ENCODE assay signal across 18 cellular contexts in genomic region chr1:168361252-168361651, GRCh38.
DNase-seq lines count a peak whose midpoint lies in the region; ATAC-seq lines count a peak whose summit lies in the region.
"Had no signal": no experiment of that assay in that cellular context is flagged by ENCODE, and none has a peak within 500 bp of the region (broad histone marks: within the 10 kb centered on the region; RNA-seq: fewer than 3 reads in every experiment).

No MANE protein-coding gene starts in this region.

- peak overlapping the region; percentile 41 for H3K27ac Mint-ChIP-seq in activated CD8-positive, alpha-beta memory T cell treated with anti-CD3 and anti-CD28 coated beads, Interleukin-2, amount 10 ng/mL, durations not matched to agents 7 days and 5 days
- peak overlapping the region; percentile 1 to 64 for H3K27ac Mint-ChIP-seq in T-cell
- H3K27ac Mint-ChIP-seq in effector memory CD8-positive, alpha-beta T cell: peak overlapping the region; percentile 51 to 94
- H3K27ac Mint-ChIP-seq in natural killer cell treated with Interleukin-12 subunit alpha and Interleukin-12 subunit beta and Interleukin-15 and Interleukin-18, amount 100 ng/mL, for 72 hours: peak overlapping the region; percentile 86 to 87

- ATAC-seq in activated CD8-positive, alpha-beta memory T cell treated with anti-CD3 and anti-CD28 coated beads, Interleukin-2, amount 10 ng/mL, durations not matched to agents 7 days and 5 days: no peak
- ATAC-seq in T-cell (replicated peaks in 1 of 4) (no peak), GM18502 (IDR thresholded peaks at IDR 0.05; ENCODE audit: poor library complexity, unreplicated experiment) (no peak), GM21619 (IDR thresholded peaks at IDR 0.05; ENCODE audit: unreplicated experiment) (no peak)
- ATAC-seq in effector memory CD8-positive, alpha-beta T cell (replicated peaks): no peak
- peak; percentile 34 to 53 for ATAC-seq in natural killer cell treated with Interleukin-12 subunit alpha and Interleukin-12 subunit beta and Interleukin-15 and Interleukin-18, amount 100 ng/mL, for 72 hours
- ATAC-seq: HCT116 had no signal

- DNase-seq in activated CD8-positive, alpha-beta memory T cell treated with anti-CD3 and anti-CD28 coated beads, Interleukin-2, amount 10 ng/mL, durations not matched to agents 7 days and 5 days: peak; percentile 57
- DNase-seq in activated CD8-positive, alpha-beta memory T cell treated with anti-CD3 and anti-CD28 coated beads, Interleukin-2, amount 50 U/mL, for 4 hours: no peak
- no peak for DNase-seq in T-cell
- DNase-seq in effector memory CD8-positive, alpha-beta T cell: no peak
- DNase-seq in natural killer cell treated with Interleukin-12 subunit alpha and Interleukin-12 subunit beta and Interleukin-15 and Interleukin-18, amount 100 ng/mL, for 72 hours (ENCODE audit: low spot score): no peak
- DNase-seq in OCI-M2 (lab: John Stamatoyannopoulos, UW; ENCODE audit: unreplicated experiment): no peak
- DNase-seq: DMS 273 treated with DMSO at 0.1 percent for 48 hours, DMS79 treated with DMSO at 0.1 percent for 48 hours, KG1, NCI-H1105, NCI-H146, NCI-H2029, NCI-H510A treated with DMSO at 0.1 percent for 48 hours, NCI-H748 treated with DMSO at 0.1 percent for 48 hours, SHP77 treated with DMSO at 0.1 percent for 48 hours had no signal

- CTCF ChIA-PET in activated CD8-positive, alpha-beta memory T cell treated with anti-CD3 and anti-CD28 coated beads, Interleukin-2, amount 10 ng/mL, durations not matched to agents 7 days and 5 days (lab: Charles Lee): interaction anchor here (0.8 to 8.7 kb wide), 6 partner anchors 17 to 126 kb away, joined by 3 to 254 read pairs (median 4); no protein-coding TSS in a partner anchor
- CTCF ChIA-PET in T-cell (lab: Charles Lee): interaction anchor here (8.7 to 8.9 kb wide), 2 partner anchors 18 to 19 kb away, joined by 99 to 234 read pairs; no protein-coding TSS in a partner anchor

- peaks cover 55% of the 10 kb centered on the region for H3K4me1 Mint-ChIP-seq in activated CD8-positive, alpha-beta memory T cell treated with anti-CD3 and anti-CD28 coated beads, Interleukin-2, amount 10 ng/mL, durations not matched to agents 7 days and 5 days
- peaks cover 7 to 58% (median 39%) of the 10 kb centered on the region in 3 donors for H3K4me1 Mint-ChIP-seq in T-cell
- H3K4me1 Mint-ChIP-seq in effector memory CD8-positive, alpha-beta T cell (ENCODE audit: low read depth in 2 of 2): peaks cover 52 to 55% of the 10 kb centered on the region in 2 donors
- H3K4me1 Mint-ChIP-seq in natural killer cell treated with Interleukin-12 subunit alpha and Interleukin-12 subunit beta and Interleukin-15 and Interleukin-18, amount 100 ng/mL, for 72 hours (ENCODE audit: low read depth in 2 of 2): peaks cover 61% of the 10 kb centered on the region in 2 donors

- H3K27me3 Mint-ChIP-seq in activated CD8-positive, alpha-beta memory T cell treated with anti-CD3 and anti-CD28 coated beads, Interleukin-2, amount 10 ng/mL, durations not matched to agents 7 days and 5 days: no peaks in the 10 kb centered on the region
- H3K27me3 Mint-ChIP-seq in T-cell: no peaks in the 10 kb centered on the region
- no peaks in the 10 kb centered on the region for H3K27me3 Mint-ChIP-seq in effector memory CD8-positive, alpha-beta T cell
- H3K27me3 Mint-ChIP-seq in natural killer cell treated with Interleukin-12 subunit alpha and Interleukin-12 subunit beta and Interleukin-15 and Interleukin-18, amount 100 ng/mL, for 72 hours: no peaks in the 10 kb centered on the region

- no peaks in the 10 kb centered on the region for H3K9me3 Mint-ChIP-seq in activated CD8-positive, alpha-beta memory T cell treated with anti-CD3 and anti-CD28 coated beads, Interleukin-2, amount 10 ng/mL, durations not matched to agents 7 days and 5 days (ENCODE audit: low read depth)
- H3K9me3 Mint-ChIP-seq in T-cell: no peaks in the 10 kb centered on the region
- peaks cover 2 to 7% of the 10 kb centered on the region in 2 donors for H3K9me3 Mint-ChIP-seq in effector memory CD8-positive, alpha-beta T cell
- no peaks in the 10 kb centered on the region for H3K9me3 Mint-ChIP-seq in natural killer cell treated with Interleukin-12 subunit alpha and Interleukin-12 subunit beta and Interleukin-15 and Interleukin-18, amount 100 ng/mL, for 72 hours

- H3K36me3 Mint-ChIP-seq in activated CD8-positive, alpha-beta memory T cell treated with anti-CD3 and anti-CD28 coated beads, Interleukin-2, amount 10 ng/mL, durations not matched to agents 7 days and 5 days: peaks cover 8% of the 10 kb centered on the region
- no peaks in the 10 kb centered on the region for H3K36me3 Mint-ChIP-seq in T-cell
- H3K36me3 Mint-ChIP-seq in effector memory CD8-positive, alpha-beta T cell (ENCODE audit: insufficient read depth): no peaks in the 10 kb centered on the region
- peaks cover 9% of the 10 kb centered on the region for H3K36me3 Mint-ChIP-seq in natural killer cell treated with Interleukin-12 subunit alpha and Interleukin-12 subunit beta and Interleukin-15 and Interleukin-18, amount 100 ng/mL, for 72 hours

- no peak overlapping the region for H3K4me3 Mint-ChIP-seq in activated CD8-positive, alpha-beta memory T cell treated with anti-CD3 and anti-CD28 coated beads, Interleukin-2, amount 10 ng/mL, durations not matched to agents 7 days and 5 days
- no peak overlapping the region for H3K4me3 Mint-ChIP-seq in T-cell
- peak overlapping the region in 1 of 2 donors; percentile 74 for H3K4me3 Mint-ChIP-seq in effector memory CD8-positive, alpha-beta T cell
- H3K4me3 Mint-ChIP-seq in natural killer cell treated with Interleukin-12 subunit alpha and Interleukin-12 subunit beta and Interleukin-15 and Interleukin-18, amount 100 ng/mL, for 72 hours: peak overlapping the region; percentile 81

- POLR2A ChIA-PET in T-cell (lab: Charles Lee): no interaction called here

Comparison
In these comparisons a context has a peak if more than half of its experiments do, and no peak if none do; other contexts are left out.
1. ATAC-seq: peak in natural killer cell treated with Interleukin-12 subunit alpha and Interleukin-12 subunit beta and Interleukin-15 and Interleukin-18, amount 100 ng/mL, for 72 hours (2 of 2); none in activated CD8-positive, alpha-beta memory T cell treated with anti-CD3 and anti-CD28 coated beads, Interleukin-2, amount 10 ng/mL, durations not matched to agents 7 days and 5 days (single experiment), T-cell (0 of 4), effector memory CD8-positive, alpha-beta T cell (single experiment), GM18502 (single experiment) and GM21619 (single experiment).
2. H3K27ac Mint-ChIP-seq: peak in every context shown above with its lines; median percentile 86 in natural killer cell treated with Interleukin-12 subunit alpha and Interleukin-12 subunit beta and Interleukin-15 and Interleukin-18, amount 100 ng/mL, for 72 hours; 72 in effector memory CD8-positive, alpha-beta T cell; 41 in activated CD8-positive, alpha-beta memory T cell treated with anti-CD3 and anti-CD28 coated beads, Interleukin-2, amount 10 ng/mL, durations not matched to agents 7 days and 5 days; 32 in T-cell.